Comparison of ENCODE assay signal across 1 cellular context in the genomic region with DNA sequence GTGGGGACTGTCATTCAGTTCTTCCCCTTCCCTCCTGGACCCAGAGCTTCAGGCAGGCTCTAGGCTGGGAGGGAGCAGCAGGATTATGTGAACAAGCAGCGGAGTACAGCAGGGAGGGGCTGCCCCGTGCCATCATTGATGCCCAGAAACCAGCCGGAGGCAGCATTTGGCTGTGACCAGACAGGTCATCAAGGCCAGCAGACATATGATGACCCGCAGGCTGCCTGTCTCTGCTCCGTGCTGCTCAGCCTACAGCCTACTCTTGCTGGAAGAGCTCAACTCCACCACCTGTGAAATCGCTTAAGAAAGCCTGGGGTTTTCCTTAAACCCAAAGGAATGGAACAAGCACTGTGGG.
TF ChIP-seq lines count a peak whose summit lies in the region.

No MANE protein-coding gene starts in this region.

TF ChIP-seq in H1, 55 proteins besides CTCF, POLR2A, EP300 and RAD21 (continued from another document):
- TF ChIP-seq SIN3A (conservative IDR thresholded peaks at IDR 0.05 in 1 of 2, IDR thresholded peaks at IDR 0.05 in 1 of 2; ENCODE audit: low read depth in 1 of 2, low read length in 2 of 2) (no peak), TBP (IDR thresholded peaks at IDR 0.05; ENCODE audit: low read depth, low read length) (no peak), POLR2AphosphoS5 (IDR thresholded peaks at IDR 0.05; ENCODE audit: low read depth, low read length) (no peak), TAF1 (IDR thresholded peaks at IDR 0.05; ENCODE audit: low read depth, low read length) (no peak), RXRA (IDR thresholded peaks at IDR 0.05; ENCODE audit: insufficient read depth, low read depth, low read length) (no peak), CBX5 (IDR thresholded peaks at IDR 0.05; ENCODE audit: low read depth, low read length) (no peak), CTBP2 (IDR thresholded peaks at IDR 0.05; ENCODE audit: borderline replicate concordance, insufficient read depth, insufficient read length, low read length) (no peak), SP1 (IDR thresholded peaks at IDR 0.05; ENCODE audit: low read depth, low read length) (no peak), NRF1 (IDR thresholded peaks at IDR 0.05; ENCODE audit: low read depth, low read length) (no peak), RFX5 (IDR thresholded peaks at IDR 0.05; ENCODE audit: borderline replicate concordance, low read depth, low read length) (no peak), USF2 (IDR thresholded peaks at IDR 0.05; ENCODE audit: low read length) (no peak), CHD2 (IDR thresholded peaks at IDR 0.05; ENCODE audit: low read length) (no peak), EGR1 (IDR thresholded peaks at IDR 0.05; ENCODE audit: borderline replicate concordance, low read depth, low read length) (no peak), TAF7 (optimal IDR thresholded peaks at IDR 0.05; ENCODE audit: borderline replicate concordance, low read depth, low read length) (no peak), SRF (IDR thresholded peaks at IDR 0.05; ENCODE audit: low read depth, low read length) (no peak), HDAC2 (IDR thresholded peaks at IDR 0.05; ENCODE audit: borderline replicate concordance in 1 of 2, low read depth in 2 of 2, low read length in 2 of 2) (no peak), SUZ12 (IDR thresholded peaks at IDR 0.05; ENCODE audit: low read length) (no peak)
- TF ChIP-seq, protein P1, sequence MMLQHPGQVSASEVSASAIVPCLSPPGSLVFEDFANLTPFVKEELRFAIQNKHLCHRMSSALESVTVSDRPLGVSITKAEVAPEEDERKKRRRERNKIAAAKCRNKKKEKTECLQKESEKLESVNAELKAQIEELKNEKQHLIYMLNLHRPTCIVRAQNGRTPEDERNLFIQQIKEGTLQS (IDR thresholded peaks at IDR 0.05; ENCODE audit: insufficient read depth, low read depth, low read length) = no peak
